ENCODE assay signal across 10 cellular contexts in the genomic region with DNA sequence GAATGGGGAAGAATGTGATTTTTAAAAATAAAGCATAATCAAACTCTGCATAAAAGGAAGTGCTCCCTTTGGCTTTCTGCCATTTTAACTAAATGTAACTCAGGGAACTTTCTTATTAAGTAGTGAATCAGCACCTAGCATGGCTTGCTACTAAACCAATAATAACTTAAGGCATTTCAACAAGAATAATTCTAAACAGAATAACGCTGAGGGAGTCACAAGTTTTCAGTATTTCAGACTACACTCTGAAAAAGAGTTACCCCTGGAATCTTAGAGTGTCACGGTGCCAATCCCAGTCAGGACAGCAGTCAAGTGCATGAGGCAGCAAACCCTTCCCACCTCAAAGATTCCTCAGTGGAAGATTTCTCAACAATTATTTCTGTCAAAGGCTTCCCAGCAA.
DNase-seq lines count a peak whose midpoint lies in the region; ATAC-seq and TF ChIP-seq lines count a peak whose summit lies in the region.
"Had no signal": no experiment of that assay in that cellular context is flagged by ENCODE, and none has a peak within 500 bp of the region (broad histone marks: within the 10 kb centered on the region; RNA-seq: fewer than 3 reads in every experiment).

No MANE protein-coding gene starts in this region.

- H3K18ac ChIP-seq in IMR-90 (ENCODE audit: low read depth, low read length) = peak overlapping the region; percentile 74; the same call in 1 of the 2 replicates
- H3K18ac ChIP-seq in neuronal stem cell (ENCODE audit: low read length) = no peak overlapping the region

- dilution Hi-C loops in IMR-90 (cut with HindIII; ENCODE audit: low sequenced_read_pairs, unreplicated experiment) = no loop called here

- H3K36me3 ChIP-seq in IMR-90 (ENCODE audit: control insufficient read depth, insufficient read depth, low read length) = no peaks in the 10 kb centered on the region
- no peaks in the 10 kb centered on the region for H3K36me3 ChIP-seq in fibroblast of lung (ENCODE audit: control insufficient read depth, insufficient read depth, low read length)
- H3K36me3 ChIP-seq in skeletal muscle tissue (ENCODE audit: control insufficient read depth in 3 of 3, insufficient read depth in 3 of 3, low read length in 3 of 3) = no peaks in the 10 kb centered on the region
- H3K36me3 ChIP-seq in neuronal stem cell (replicated peaks in 1 of 2; ENCODE audit: control insufficient read depth in 2 of 2, insufficient read depth in 2 of 2, low read length in 2 of 2) = no peaks in the 10 kb centered on the region

- peak overlapping the region; percentile 23; the same call in 1 of the 2 replicates for H3K56ac ChIP-seq in IMR-90 (ENCODE audit: extremely low read depth, insufficient read depth, low read length)

- H4K91ac ChIP-seq in IMR-90 (ENCODE audit: insufficient read depth, low read depth, low read length) (peak overlapping the region; percentile 84; the same call in 1 of the 2 replicates), neuronal stem cell (ENCODE audit: low read depth, low read length, poor library complexity) (no peak overlapping the region)

- H3K9me3 ChIP-seq in IMR-90 (ENCODE audit: control insufficient read depth, insufficient read depth, low read length) (no peaks in the 10 kb centered on the region), fibroblast of lung (ENCODE audit: control insufficient read depth, insufficient read depth, low read depth, low read length) (no peaks in the 10 kb centered on the region), skeletal muscle tissue (ENCODE audit: control insufficient read depth in 3 of 3, low read length in 3 of 3) (no peaks in the 10 kb centered on the region), neuronal stem cell (replicated peaks in 1 of 2; ENCODE audit: control insufficient read depth in 2 of 2, insufficient read depth in 1 of 2, low read depth in 1 of 2, low read length in 2 of 2) (no peaks in the 10 kb centered on the region)
- H3K9me3 ChIP-seq: Caco-2 had no signal

- H4K8ac ChIP-seq in IMR-90 (ENCODE audit: low read depth in 2 of 2, low read length in 2 of 2) (peak overlapping the region; percentile 38 to 84), neuronal stem cell (ENCODE audit: low read depth, low read length) (no peak overlapping the region)

- no peak overlapping the region for H3K4me3 ChIP-seq in IMR-90 (ENCODE audit: insufficient read depth, low read depth, low read length)
- H3K4me3 ChIP-seq in fibroblast of lung (replicated peaks in 1 of 4; ENCODE audit: control extremely low read depth in 1 of 4, insufficient read depth in 1 of 4, low read depth in 3 of 4, low read length in 4 of 4) = no peak overlapping the region
- H3K4me3 ChIP-seq in skeletal muscle tissue (ENCODE audit: low read length in 3 of 3) = no peak overlapping the region
- H3K4me3 ChIP-seq in neuronal stem cell (ENCODE audit: low read length in 2 of 2) = no peak overlapping the region

- no peaks in the 10 kb centered on the region for H3K79me2 ChIP-seq in fibroblast of lung (ENCODE audit: control insufficient read depth, insufficient read depth, low read length)

- no CpG with 5 or more reads among the region's 2 CpGs for WGBS in IMR-90 (ENCODE audit: extremely low coverage in 2 of 2, insufficient read length in 1 of 2), 2 experiments
- WGBS in neuronal stem cell (ENCODE audit: extremely low coverage in 2 of 2, insufficient read length in 2 of 2, insufficient replicate concordance in 1 of 2), 2 donors = no CpG with 5 or more reads among the region's 2 CpGs

- POLR2A ChIA-PET in IMR-90 (lab: Charles Lee; ENCODE audit: unreplicated experiment) = no interaction called here

- no peak for TF ChIP-seq RAD21 in IMR-90 (IDR thresholded peaks at IDR 0.05; ENCODE audit: low read length)

- peak; percentile 40 for DNase-seq in IMR-90
- peak; percentile 27 to 56 for DNase-seq in fibroblast of lung (ENCODE audit: low read depth in 2 of 2)
- DNase-seq in middle frontal gyrus (ENCODE audit: extremely low spot score, low spot score) = no peak
- no peak for DNase-seq in NCI-H2196 (lab: John Stamatoyannopoulos, UW; ENCODE audit: unreplicated experiment)
- DNase-seq in neuronal stem cell (ENCODE audit: low spot score) = no peak
- DNase-seq: Caco-2, islet precursor cell, NCI-H2227 treated with DMSO at 0.1 percent for 48 hours had no signal

- H2AFZ ChIP-seq in IMR-90 (replicated peaks; ENCODE audit: low read length, poor library complexity) (no peak overlapping the region), fibroblast of lung (ENCODE audit: low read length) (no peak overlapping the region), neuronal stem cell (ENCODE audit: low read length) (no peak overlapping the region)

- peak overlapping the region; percentile 82 for H3K4ac ChIP-seq in IMR-90 (ENCODE audit: low read depth, low read length)
- no peak overlapping the region for H3K4ac ChIP-seq in neuronal stem cell (ENCODE audit: low read length)

- in situ Hi-C loops in IMR-90 (cut with MboI; ENCODE audit: low sequenced_read_pairs) = no loop called here

- H3K14ac ChIP-seq in IMR-90 (replicated peaks; ENCODE audit: low read depth, low read length) (peak overlapping the region; percentile 89), neuronal stem cell (ENCODE audit: low read length) (no peak overlapping the region)

- peak overlapping the region; percentile 60 for H4K5ac ChIP-seq in IMR-90 (ENCODE audit: low read depth, low read length)

- H4K20me1 ChIP-seq in IMR-90 (ENCODE audit: insufficient read depth, low read length) = no peaks in the 10 kb centered on the region
- H4K20me1 ChIP-seq in fibroblast of lung (ENCODE audit: control insufficient read depth, extremely low read depth, insufficient read depth, low read length) = no peaks in the 10 kb centered on the region

- H2BK12ac ChIP-seq in neuronal stem cell (ENCODE audit: low read length) = no peak overlapping the region

- TF ChIP-seq CTCF in IMR-90 (conservative IDR thresholded peaks at IDR 0.05; ENCODE audit: low read depth, low read length) (no peak), fibroblast of lung (conservative IDR thresholded peaks at IDR 0.05 in 1 of 2, IDR thresholded peaks at IDR 0.05 in 1 of 2; ENCODE audit: low read depth in 1 of 2, low read length in 2 of 2) (no peak)

- ATAC-seq in GM18868 (IDR thresholded peaks at IDR 0.05; ENCODE audit: unreplicated experiment) (peak; percentile 37), IMR-90 (ENCODE audit: low read depth) (no peak)

- H3K9ac ChIP-seq in IMR-90 (ENCODE audit: low read depth, low read length) (peak overlapping the region; percentile 62; the same call in 1 of the 2 replicates), fibroblast of lung (ENCODE audit: insufficient read depth, low read length) (no peak overlapping the region), skeletal muscle tissue (ENCODE audit: low read depth in 1 of 3, low read length in 3 of 3) (no peak overlapping the region), neuronal stem cell (ENCODE audit: low read depth, low read length, poor library complexity) (no peak overlapping the region)

- H2BK120ac ChIP-seq in IMR-90 (ENCODE audit: low read depth, low read length) = peak overlapping the region; percentile 92
- H2BK120ac ChIP-seq in neuronal stem cell (ENCODE audit: low read depth, low read length) = no peak overlapping the region

- H2BK20ac ChIP-seq in IMR-90 (ENCODE audit: low read depth, low read length) = peak overlapping the region; percentile 79; the same call in 1 of the 2 replicates

- H3K23ac ChIP-seq in IMR-90 (ENCODE audit: low read depth, low read length) (no peak overlapping the region), neuronal stem cell (ENCODE audit: low read depth, low read length, poor library complexity) (no peak overlapping the region)

- H3K4me1 ChIP-seq in IMR-90 (ENCODE audit: control insufficient read depth, insufficient read depth, low read length) = peaks cover 20% of the 10 kb centered on the region
- peaks cover 34% of the 10 kb centered on the region for H3K4me1 ChIP-seq in fibroblast of lung (ENCODE audit: control insufficient read depth, extremely low read depth, insufficient read depth, low read length)
- peaks cover 33 to 52% (median 44%) of the 10 kb centered on the region in 3 donors for H3K4me1 ChIP-seq in skeletal muscle tissue (ENCODE audit: control insufficient read depth in 3 of 3, insufficient read depth in 3 of 3, low read length in 3 of 3)
- peaks cover 0 to 2% of the 10 kb centered on the region in 2 donors for H3K4me1 ChIP-seq in neuronal stem cell (ENCODE audit: control insufficient read depth in 2 of 2, insufficient read depth in 1 of 2, low read depth in 1 of 2, low read length in 2 of 2)

- H3K9me1 ChIP-seq in IMR-90 (ENCODE audit: insufficient read depth, low read length) = peaks cover 9% of the 10 kb centered on the region

- peak overlapping the region; percentile 69; the same call in 1 of the 2 replicates for H2AK5ac ChIP-seq in IMR-90 (ENCODE audit: low read depth, low read length)
- no peak overlapping the region for H2AK5ac ChIP-seq in neuronal stem cell (ENCODE audit: low read depth, low read length)

- H3K27ac ChIP-seq in IMR-90 (ENCODE audit: insufficient read depth, low read length) (peak overlapping the region; percentile 15; the same call in 1 of the 2 replicates), fibroblast of lung (ENCODE audit: insufficient read depth, low read length) (no peak overlapping the region), skeletal muscle tissue (ENCODE audit: low read depth, low read length) (peak overlapping the region; percentile 97), neuronal stem cell (replicated peaks; ENCODE audit: low read length) (no peak overlapping the region)

- peaks cover 0 to 3% of the 10 kb centered on the region in 2 experiments; a peak in 1 of 4 replicates for H3K79me1 ChIP-seq in IMR-90 (ENCODE audit: low read depth in 1 of 2, low read length in 2 of 2)
- no peaks in the 10 kb centered on the region for H3K79me1 ChIP-seq in neuronal stem cell (ENCODE audit: low read depth, low read length)

- intact Hi-C loops in IMR-90 (cut with micrococcal nuclease) = no loop called here

- CTCF ChIA-PET in IMR-90 (lab: Yijun Ruan, JAX) = interaction anchor here (0.6 to 1.3 kb wide), 2 partner anchors 9 to 48 kb away, joined by 3 read pairs; no protein-coding TSS in a partner anchor

- peak overlapping the region; percentile 95 for H2BK15ac ChIP-seq in IMR-90 (ENCODE audit: low read depth, low read length)
- no peak overlapping the region for H2BK15ac ChIP-seq in neuronal stem cell (ENCODE audit: low read length)

- no peak overlapping the region for H3K4me2 ChIP-seq in IMR-90 (ENCODE audit: low read depth, low read length)
- H3K4me2 ChIP-seq in fibroblast of lung (ENCODE audit: extremely low read depth, insufficient read depth, low read length) = no peak overlapping the region
- no peak overlapping the region for H3K4me2 ChIP-seq in neuronal stem cell (ENCODE audit: insufficient read depth, low read length, poor library complexity, severe bottlenecking)

- H2BK5ac ChIP-seq in IMR-90 (ENCODE audit: low read depth, low read length, poor library complexity, severe bottlenecking) (peak overlapping the region; percentile 99), neuronal stem cell (ENCODE audit: low read length) (no peak overlapping the region)

- H3K27me3 ChIP-seq in IMR-90 (ENCODE audit: control insufficient read depth, insufficient read depth, low read length) = no peaks in the 10 kb centered on the region
- H3K27me3 ChIP-seq in fibroblast of lung (ENCODE audit: control insufficient read depth, insufficient read depth, low read length) = no peaks in the 10 kb centered on the region
- no peaks in the 10 kb centered on the region for H3K27me3 ChIP-seq in skeletal muscle tissue (ENCODE audit: control insufficient read depth in 3 of 3, insufficient read depth in 3 of 3, low read length in 3 of 3)
- no peaks in the 10 kb centered on the region for H3K27me3 ChIP-seq in neuronal stem cell (ENCODE audit: control insufficient read depth in 3 of 3, insufficient read depth in 3 of 3, low read depth in 1 of 3, low read length in 3 of 3)

- TF ChIP-seq POLR2A in IMR-90 (IDR thresholded peaks at IDR 0.05; ENCODE audit: low read depth, low read length) = no peak

- H2AK9ac ChIP-seq in IMR-90 (replicated peaks; ENCODE audit: low read depth, low read length, poor library complexity) = no peak overlapping the region

- no TSS peak for BruUV-seq in IMR-90 (replicated peaks; lab: Mats Ljungman, UMichigan)

Comparison
In these comparisons a context has a peak if more than half of its experiments do, and no peak if none do; other contexts are left out.
1. DNase-seq: peak in IMR-90 (single experiment) and fibroblast of lung (2 of 2); none in middle frontal gyrus (single experiment), NCI-H2196 (single experiment) and neuronal stem cell (single experiment).
2. H3K27ac ChIP-seq: peak in IMR-90 (single experiment) and skeletal muscle tissue (single experiment); none in fibroblast of lung (single experiment) and neuronal stem cell (single experiment).